Comparison of ENCODE assay signal across 8 cellular contexts in genomic region chr2:72147303-72147970, GRCh38. TPM values are rescaled to one million over a fixed set of nuclear protein-coding genes. Genes with fewer than 3 reads are reported as not detected.
DNase-seq lines count a peak whose midpoint lies in the region; ATAC-seq, FAIRE-seq and TF ChIP-seq lines count a peak whose summit lies in the region.

A gene with protein sequence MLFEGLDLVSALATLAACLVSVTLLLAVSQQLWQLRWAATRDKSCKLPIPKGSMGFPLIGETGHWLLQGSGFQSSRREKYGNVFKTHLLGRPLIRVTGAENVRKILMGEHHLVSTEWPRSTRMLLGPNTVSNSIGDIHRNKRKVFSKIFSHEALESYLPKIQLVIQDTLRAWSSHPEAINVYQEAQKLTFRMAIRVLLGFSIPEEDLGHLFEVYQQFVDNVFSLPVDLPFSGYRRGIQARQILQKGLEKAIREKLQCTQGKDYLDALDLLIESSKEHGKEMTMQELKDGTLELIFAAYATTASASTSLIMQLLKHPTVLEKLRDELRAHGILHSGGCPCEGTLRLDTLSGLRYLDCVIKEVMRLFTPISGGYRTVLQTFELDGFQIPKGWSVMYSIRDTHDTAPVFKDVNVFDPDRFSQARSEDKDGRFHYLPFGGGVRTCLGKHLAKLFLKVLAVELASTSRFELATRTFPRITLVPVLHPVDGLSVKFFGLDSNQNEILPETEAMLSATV (minus strand): TSS chr2:72147862. CDS start chr2:72147834, 28 bp downstream.

- H3K9ac ChIP-seq in astrocyte (ENCODE audit: low read length) = no peak within 1 kb of the TSS

- H3K4me1 ChIP-seq in astrocyte (ENCODE audit: insufficient read depth, low read length) = peaks cover 37% of the 10 kb centered on the region

- peak within 1 kb of the TSS; percentile 60 for H3K4me3 ChIP-seq in astrocyte (ENCODE audit: insufficient read depth, low read depth, low read length)

- no peak for TF ChIP-seq CTCF in astrocyte (IDR thresholded peaks at IDR 0.05; ENCODE audit: insufficient read depth, low read depth, low read length)

- peak; percentile 59 for DNase-seq in activated effector memory CD4-positive, alpha-beta T cell treated with anti-CD3 and anti-CD28 coated beads, Interleukin-2, amount 50 U/mL, for 16 hours
- no peak for DNase-seq in activated effector memory CD4-positive, alpha-beta T cell treated with Interleukin-2 at 50 U/mL for 16 hours
- DNase-seq in astrocyte (ENCODE audit: low read depth) = no peak
- DNase-seq in immature natural killer cell = no peak
- DNase-seq in stimulated activated effector memory CD8-positive, alpha-beta T cell treated with anti-CD3 and anti-CD28 coated beads, Interleukin-12 subunit alpha, Interleukin-12 subunit beta, amount 100 ng/mL, for 72 hours (ENCODE audit: low spot score in 2 of 2) = peak in 1 of 2 donors; percentile 49
- no peak for DNase-seq in amniotic stem cell (lab: John Stamatoyannopoulos, UW)

- peaks cover 4% of the 10 kb centered on the region for H3K9me3 ChIP-seq in astrocyte (ENCODE audit: insufficient read depth, low read depth, low read length)

- H3K27me3 Mint-ChIP-seq in astrocyte (ENCODE audit: low read depth, unreplicated experiment) (peaks cover 67% of the 10 kb centered on the region), immature natural killer cell (ENCODE audit: low read depth in 3 of 3) (peaks cover 24 to 41% (median 26%) of the 10 kb centered on the region in 3 donors)

- H3K36me3 Mint-ChIP-seq in astrocyte (ENCODE audit: low read depth, unreplicated experiment) (no peaks in the 10 kb centered on the region), immature natural killer cell (peaks cover 0 to 4% (median 4%) of the 10 kb centered on the region in 3 donors)
- H3K36me3 Mint-ChIP-seq in stimulated activated effector memory CD8-positive, alpha-beta T cell treated with anti-CD3 and anti-CD28 coated beads, Interleukin-12 subunit alpha, Interleukin-12 subunit beta, amount 100 ng/mL, for 72 hours = no peaks in the 10 kb centered on the region

- H3K79me2 ChIP-seq in astrocyte (ENCODE audit: insufficient read depth, low read length) = no peaks in the 10 kb centered on the region

- H3K36me3 ChIP-seq in astrocyte (ENCODE audit: insufficient read depth, low read length) = no peaks in the 10 kb centered on the region

- peak within 1 kb of the TSS; percentile 75 for H3K27ac Mint-ChIP-seq in astrocyte (ENCODE audit: unreplicated experiment)
- no peak within 1 kb of the TSS for H3K27ac Mint-ChIP-seq in immature natural killer cell
- no peak within 1 kb of the TSS for H3K27ac Mint-ChIP-seq in stimulated activated effector memory CD8-positive, alpha-beta T cell treated with anti-CD3 and anti-CD28 coated beads, Interleukin-12 subunit alpha, Interleukin-12 subunit beta, amount 100 ng/mL, for 72 hours

- no peak for ATAC-seq in stimulated activated effector memory CD8-positive, alpha-beta T cell treated with anti-CD3 and anti-CD28 coated beads, Interleukin-12 subunit alpha, Interleukin-12 subunit beta, amount 100 ng/mL, for 72 hours
- no peak for ATAC-seq in GM18861 (IDR thresholded peaks at IDR 0.05; ENCODE audit: unreplicated experiment)
- ATAC-seq in HG02763 (IDR thresholded peaks at IDR 0.05; ENCODE audit: unreplicated experiment) = no peak

- H3K4me3 Mint-ChIP-seq in astrocyte (ENCODE audit: unreplicated experiment) (peak within 1 kb of the TSS; percentile 83), immature natural killer cell (peak within 1 kb of the TSS; percentile 76 to 91 (median 85))
- H3K4me3 Mint-ChIP-seq in stimulated activated effector memory CD8-positive, alpha-beta T cell treated with anti-CD3 and anti-CD28 coated beads, Interleukin-12 subunit alpha, Interleukin-12 subunit beta, amount 100 ng/mL, for 72 hours = peak within 1 kb of the TSS; percentile 70

- H4K20me1 ChIP-seq in astrocyte (ENCODE audit: insufficient read depth, low read length) = peaks cover 3% of the 10 kb centered on the region

- H3K4me1 Mint-ChIP-seq in astrocyte (ENCODE audit: low read depth, unreplicated experiment) (peaks cover 8% of the 10 kb centered on the region), immature natural killer cell (peaks cover 37 to 47% of the 10 kb centered on the region in 2 donors)
- H3K4me1 Mint-ChIP-seq in stimulated activated effector memory CD8-positive, alpha-beta T cell treated with anti-CD3 and anti-CD28 coated beads, Interleukin-12 subunit alpha, Interleukin-12 subunit beta, amount 100 ng/mL, for 72 hours = peaks cover 47% of the 10 kb centered on the region

- H2AFZ ChIP-seq in astrocyte (ENCODE audit: low read depth, low read length) = peak within 1 kb of the TSS; percentile 52

- FAIRE-seq in astrocyte (lab: Jason Lieb, UNC) = no peak

- H3K27ac ChIP-seq in astrocyte (ENCODE audit: low read depth, low read length) = no peak within 1 kb of the TSS

- H3K9me3 Mint-ChIP-seq in astrocyte (ENCODE audit: unreplicated experiment) (peaks cover 10% of the 10 kb centered on the region), immature natural killer cell (peaks cover 0 to 6% (median under 1%) of the 10 kb centered on the region in 6 donors)
- H3K9me3 Mint-ChIP-seq in stimulated activated effector memory CD8-positive, alpha-beta T cell treated with anti-CD3 and anti-CD28 coated beads, Interleukin-12 subunit alpha, Interleukin-12 subunit beta, amount 100 ng/mL, for 72 hours = no peaks in the 10 kb centered on the region

- H3K27me3 ChIP-seq in astrocyte (ENCODE audit: insufficient read depth, low read length) = peaks cover 63% of the 10 kb centered on the region

- H3K4me2 ChIP-seq in astrocyte (ENCODE audit: low read length) = peak within 1 kb of the TSS; percentile 94

RNA-seq across cellular contexts. Expression of the gene that starts here (rescaled TPM):
- 0.77 and 1.2 TPM in 2 replicates for total RNA-seq in astrocyte
- not detected for polyA plus RNA-seq in immature natural killer cell
